Comparison of ENCODE assay signal across 9 cellular contexts in the genomic region with DNA sequence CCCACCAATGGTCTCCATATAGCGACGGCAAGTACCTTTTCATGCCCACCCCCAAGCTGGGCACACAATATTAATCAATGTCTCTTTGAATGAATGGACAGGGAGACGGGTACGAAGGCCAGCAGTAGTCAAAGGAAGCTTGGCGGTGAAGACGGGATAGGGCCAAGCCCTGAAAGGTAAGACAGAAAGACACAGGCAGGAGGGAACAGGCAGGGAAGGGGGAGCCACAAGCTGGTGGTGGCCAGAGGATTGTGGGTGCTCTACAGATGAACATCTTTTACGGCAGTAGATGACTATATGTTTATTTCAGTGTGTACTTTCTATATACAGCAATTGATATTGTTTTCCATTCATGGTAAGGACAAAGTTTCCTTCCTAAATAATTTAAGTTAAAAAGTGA. TPM values are rescaled to one million over a fixed set of nuclear protein-coding genes. Genes with fewer than 3 reads are reported as not detected.
DNase-seq lines count a peak whose midpoint lies in the region; ATAC-seq, FAIRE-seq and TF ChIP-seq lines count a peak whose summit lies in the region.
"Had no signal": no experiment of that assay in that cellular context is flagged by ENCODE, and none has a peak within 500 bp of the region (broad histone marks: within the 10 kb centered on the region; RNA-seq: fewer than 3 reads in every experiment).

No MANE protein-coding gene starts in this region.

- H3K4me1 ChIP-seq in left ventricle myocardium inferior (peaks cover 94% of the 10 kb centered on the region), astrocyte (ENCODE audit: insufficient read depth, low read length) (peaks cover 21% of the 10 kb centered on the region), muscle layer of duodenum (ENCODE audit: control insufficient read depth in 1 of 2, insufficient read depth in 2 of 2, low read length in 2 of 2) (peaks cover 36 to 79% of the 10 kb centered on the region in 2 donors), urinary bladder (ENCODE audit: insufficient read depth) (peaks cover 6% of the 10 kb centered on the region)

- no peak for FAIRE-seq in astrocyte (lab: Jason Lieb, UNC)

- H3K27me3 Mint-ChIP-seq in astrocyte (ENCODE audit: low read depth, unreplicated experiment) = no peaks in the 10 kb centered on the region

- H3K9ac ChIP-seq in astrocyte (ENCODE audit: low read length) = peak overlapping the region; percentile 12

- H3K9me3 Mint-ChIP-seq in astrocyte (ENCODE audit: unreplicated experiment) = no peaks in the 10 kb centered on the region

- H3K4me1 Mint-ChIP-seq in astrocyte (ENCODE audit: low read depth, unreplicated experiment) = peaks cover 59% of the 10 kb centered on the region

- H3K27ac ChIP-seq in left ventricle myocardium inferior (replicated peaks) (peak overlapping the region; percentile 71), astrocyte (ENCODE audit: low read depth, low read length) (peak overlapping the region; percentile 9), muscle layer of duodenum (ENCODE audit: low read length) (peak overlapping the region; percentile 93), urinary bladder (ENCODE audit: low read depth) (peak overlapping the region; percentile 70)

- H2AFZ ChIP-seq in astrocyte (ENCODE audit: low read depth, low read length) = no peak overlapping the region

- H3K4me2 ChIP-seq in astrocyte (ENCODE audit: low read length) = peak overlapping the region; percentile 73

- ATAC-seq in Right ventricle myocardium superior (ENCODE audit: poor library complexity) (no peak), HG02840 (IDR thresholded peaks at IDR 0.05; ENCODE audit: low FRiP score, unreplicated experiment) (no peak)

- DNase-seq in left ventricle myocardium inferior (no peak), Right ventricle myocardium superior (no peak), astrocyte (ENCODE audit: low read depth) (no peak), putamen (ENCODE audit: low spot score) (no peak), KG1 (lab: John Stamatoyannopoulos, UW) (no peak)
- DNase-seq: COR-L47 had no signal

- H3K9me3 ChIP-seq in left ventricle myocardium inferior (replicated peaks) (no peaks in the 10 kb centered on the region), astrocyte (ENCODE audit: insufficient read depth, low read depth, low read length) (no peaks in the 10 kb centered on the region), muscle layer of duodenum (ENCODE audit: control insufficient read depth in 1 of 2, low read length in 2 of 2) (no peaks in the 10 kb centered on the region)

- H3K4me3 ChIP-seq in left ventricle myocardium inferior (peak overlapping the region; percentile 17), astrocyte (ENCODE audit: insufficient read depth, low read depth, low read length) (no peak overlapping the region), muscle layer of duodenum (ENCODE audit: low read depth in 1 of 2, low read length in 2 of 2) (no peak overlapping the region), urinary bladder (ENCODE audit: low read depth, low read length) (no peak overlapping the region)

- TF ChIP-seq CTCF in left ventricle myocardium inferior (IDR thresholded peaks at IDR 0.05; ENCODE audit: borderline replicate concordance) = no peak
- TF ChIP-seq CTCF in astrocyte (IDR thresholded peaks at IDR 0.05; ENCODE audit: insufficient read depth, low read depth, low read length) = no peak

- intact Hi-C loops in left ventricle myocardium inferior (cut with micrococcal nuclease) = loop anchor here (10.0 kb wide), 1 partner anchor 74 kb away; no protein-coding TSS in a partner anchor
- intact Hi-C loops in Right ventricle myocardium superior (cut with DNase I) = no loop called here

- H4K20me1 ChIP-seq in astrocyte (ENCODE audit: insufficient read depth, low read length) = peaks cover 95% of the 10 kb centered on the region

- H3K79me2 ChIP-seq in astrocyte (ENCODE audit: insufficient read depth, low read length) = peaks cover 96% of the 10 kb centered on the region

- H3K27me3 ChIP-seq in left ventricle myocardium inferior (ENCODE audit: low read depth) (no peaks in the 10 kb centered on the region), astrocyte (ENCODE audit: insufficient read depth, low read length) (no peaks in the 10 kb centered on the region), muscle layer of duodenum (ENCODE audit: low read depth, low read length) (no peaks in the 10 kb centered on the region)

- H3K36me3 Mint-ChIP-seq in astrocyte (ENCODE audit: low read depth, unreplicated experiment) = peaks cover 12% of the 10 kb centered on the region

- H3K36me3 ChIP-seq in left ventricle myocardium inferior = peaks cover 10% of the 10 kb centered on the region
- peaks cover 7% of the 10 kb centered on the region for H3K36me3 ChIP-seq in astrocyte (ENCODE audit: insufficient read depth, low read length)
- H3K36me3 ChIP-seq in muscle layer of duodenum (ENCODE audit: control insufficient read depth in 1 of 2, insufficient read depth in 2 of 2, low read length in 2 of 2) = peaks cover 0 to 5% of the 10 kb centered on the region in 2 donors
- no peaks in the 10 kb centered on the region for H3K36me3 ChIP-seq in urinary bladder (ENCODE audit: insufficient read depth)

- H3K4me3 Mint-ChIP-seq in astrocyte (ENCODE audit: unreplicated experiment) = no peak overlapping the region

- H3K27ac Mint-ChIP-seq in astrocyte (ENCODE audit: unreplicated experiment) = peak overlapping the region; percentile 89

- WGBS in urinary bladder = 82% methylated on average over 7 of the region's 7 CpGs

RNA-seq across cellular contexts. Expression of a gene that starts 16.3 kb away (rescaled TPM):
- total RNA-seq in left ventricle myocardium inferior (217 TPM), Right ventricle myocardium superior (222 TPM), astrocyte (458 and 459 TPM in 2 replicates), urinary bladder (77.1 TPM)
- 372 TPM for polyA plus RNA-seq in urinary bladder

Comparison
In these comparisons a context has a peak if more than half of its experiments do, and no peak if none do; other contexts are left out.
1. H3K27ac ChIP-seq: peak in every context shown above with its lines; median percentile 93 in muscle layer of duodenum; 71 in left ventricle myocardium inferior; 70 in urinary bladder; 9 in astrocyte.